8 cellular contexts compared by ENCODE assay signal in the genomic region with DNA sequence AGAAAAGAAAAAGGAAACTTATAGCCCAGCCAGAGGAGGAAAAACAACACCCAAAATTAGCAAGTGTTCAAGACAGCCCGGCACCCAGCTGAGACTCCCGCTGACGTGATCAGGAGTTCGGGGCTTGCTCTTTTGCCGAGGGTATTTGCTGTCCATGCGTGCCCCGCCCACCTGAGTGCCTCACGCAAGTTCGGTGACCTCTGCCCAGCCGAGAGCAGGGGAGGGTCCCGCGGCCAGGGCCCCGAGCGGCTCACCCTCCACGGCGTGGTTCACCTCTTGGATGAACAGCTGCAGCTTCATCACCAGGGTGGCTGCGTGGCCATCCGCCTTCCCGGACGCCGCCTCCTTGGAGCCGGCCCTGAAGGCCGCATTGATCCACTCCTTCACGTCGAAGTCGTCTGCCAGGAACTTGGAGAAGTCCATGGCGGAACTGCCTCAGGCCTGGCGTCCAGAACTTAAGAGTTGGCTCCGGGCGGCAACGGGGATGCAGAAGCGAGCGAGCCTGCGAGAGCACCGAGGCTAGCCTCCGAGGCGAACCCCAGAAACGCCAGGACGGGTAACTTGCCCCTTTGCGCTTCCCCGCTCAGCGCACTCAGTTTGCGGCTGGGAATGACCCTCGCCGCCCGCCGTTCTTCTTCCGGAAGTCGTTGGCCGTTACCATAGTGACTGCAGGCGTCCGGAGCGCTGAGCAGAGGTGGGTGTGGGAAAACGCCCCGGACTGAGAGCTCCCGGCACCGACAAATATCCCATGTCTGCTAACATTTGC. TPM values are rescaled to one million over a fixed set of nuclear protein-coding genes. Genes with fewer than 3 reads are reported as not detected.
DNase-seq lines count a peak whose midpoint lies in the region; ATAC-seq and TF ChIP-seq lines count a peak whose summit lies in the region.

COG7 (minus strand) TSS at position 618 of the 766 bp plus-strand sequence; CDS start at position 423, 195 bp downstream.

- WGBS in psoas muscle, 3 donors = 0 to 1% (median 0%) methylated on average over 55 to 57 of the region's 57 CpGs

- peak; percentile 13 for DNase-seq in NCI-H1694 (lab: John Stamatoyannopoulos, UW)
- DNase-seq in T-helper 22 cell (ENCODE audit: low read depth) = peak; percentile 62
- peak; percentile 39 to 89 for DNase-seq in ascending aorta (ENCODE audit: low spot score in 2 of 2)
- DNase-seq in right atrium auricular region (ENCODE audit: low spot score) = peak; percentile 83
- peak; percentile 92 to 94 for DNase-seq in psoas muscle
- DNase-seq in ureter (ENCODE audit: low spot score) = peak; percentile 89

- TF ChIP-seq CTCF in GM12875 (IDR thresholded peaks at IDR 0.05; ENCODE audit: borderline replicate concordance, insufficient read depth, low read depth, low read length) = no peak
- TF ChIP-seq CTCF in ascending aorta (IDR thresholded peaks at IDR 0.05) = no peak
- TF ChIP-seq CTCF in right atrium auricular region (IDR thresholded peaks at IDR 0.05) = peak in 1 of 2 donors; percentile 25
- no peak for TF ChIP-seq CTCF in psoas muscle (IDR thresholded peaks at IDR 0.05)

- H3K4me3 ChIP-seq in GM12875 (ENCODE audit: low read depth, low read length) (peak within 1 kb of the TSS; percentile 74), ascending aorta (peak within 1 kb of the TSS; percentile 89 to 94), right atrium auricular region (peak within 1 kb of the TSS; percentile 72 to 91), psoas muscle (peak within 1 kb of the TSS; percentile 83)

- H3K36me3 ChIP-seq in ascending aorta (no peaks in the 10 kb centered on the region), right atrium auricular region (no peaks in the 10 kb centered on the region), psoas muscle (ENCODE audit: insufficient read depth in 1 of 2, low read depth in 1 of 2) (peaks cover 0 to 15% of the 10 kb centered on the region in 2 donors)

- H3K4me1 ChIP-seq in ascending aorta (peaks cover 6 to 14% of the 10 kb centered on the region in 2 donors), right atrium auricular region (peaks cover 0 to 25% of the 10 kb centered on the region in 2 donors), psoas muscle (peaks cover 19% of the 10 kb centered on the region)

- ATAC-seq in HG02763 (IDR thresholded peaks at IDR 0.05; ENCODE audit: unreplicated experiment) (peak; percentile 85), psoas muscle (peak; percentile 93 to 98 (median 94))

- H3K9me3 ChIP-seq in ascending aorta = no peaks in the 10 kb centered on the region
- H3K9me3 ChIP-seq in right atrium auricular region = no peaks in the 10 kb centered on the region
- no peaks in the 10 kb centered on the region for H3K9me3 ChIP-seq in psoas muscle

- intact Hi-C loops in ascending aorta (cut with DNase I) (loop anchor here (1.0 to 10.0 kb wide), 3 partner anchors 58 to 192 kb away; partner anchors contain the start of genes DCTN5, EARS2, GGA2 and PALB2), psoas muscle (cut with DNase I) (loop anchor here in 1 of 2 donors (10.0 kb wide), 1 partner anchor 102 kb away; the partner anchor contains the start of genes EARS2 and UBFD1)

- H3K27ac ChIP-seq in ascending aorta (peak within 1 kb of the TSS; percentile 61 to 72), right atrium auricular region (peak within 1 kb of the TSS; percentile 78 to 84), psoas muscle (peak within 1 kb of the TSS; percentile 87)

- H3K27me3 ChIP-seq in ascending aorta (no peaks in the 10 kb centered on the region), right atrium auricular region (no peaks in the 10 kb centered on the region), psoas muscle (ENCODE audit: insufficient read depth in 3 of 3, low read length in 2 of 3) (no peaks in the 10 kb centered on the region)

RNA-seq across cellular contexts. Expression of gene COG7, which starts in this region (rescaled TPM):
- total RNA-seq in ascending aorta = 25.9 TPM
- 10 to 100 TPM in 1 of 2 donors, 1 to 10 TPM in 1; 9.0 to 11.2 TPM for total RNA-seq in right atrium auricular region
- 1 to 10 TPM; 6.7 to 9.6 (median 9.4) TPM for total RNA-seq in psoas muscle
- polyA plus RNA-seq in psoas muscle = 10 to 100 TPM in 2 of 3 donors, 1 to 10 TPM in 1; 7.6 to 14.7 (median 10.5) TPM
- 45.6 TPM for total RNA-seq in ureter

Comparison
In these comparisons a context has a peak if more than half of its experiments do, and no peak if none do; other contexts are left out.
1. Peak in every context shown above with its lines: DNase-seq, ATAC-seq, H3K4me3 ChIP-seq and H3K27ac ChIP-seq.
2. DNase-seq: peak in every context shown above with its lines; median percentile 93 in psoas muscle; 89 in ureter; 83 in right atrium auricular region; 64 in ascending aorta; 62 in T-helper 22 cell; 13 in NCI-H1694.